8 cellular contexts compared by ENCODE assay signal in the genomic region with DNA sequence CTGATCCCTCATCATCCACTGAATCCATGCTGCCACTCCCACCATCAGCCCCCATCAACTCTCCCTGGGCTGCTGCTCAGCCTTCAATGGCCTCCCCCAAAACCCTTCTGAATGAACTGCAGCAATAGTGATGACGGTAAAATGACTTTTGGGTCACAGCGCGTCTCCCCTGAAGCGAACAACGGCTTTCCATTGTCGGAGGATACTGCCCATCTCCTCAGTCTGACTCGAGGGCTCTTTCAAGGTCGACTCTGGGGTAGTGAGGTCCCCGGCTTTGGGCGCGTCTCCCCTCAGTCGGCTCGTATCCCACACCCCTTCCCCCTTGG. TPM values are rescaled to one million over a fixed set of nuclear protein-coding genes. Genes with fewer than 3 reads are reported as not detected.
DNase-seq lines count a peak whose midpoint lies in the region; ATAC-seq and TF ChIP-seq lines count a peak whose summit lies in the region.

No MANE protein-coding gene starts in this region.

- no peak for ATAC-seq in HG02763 (IDR thresholded peaks at IDR 0.05; ENCODE audit: unreplicated experiment)

- no peaks in the 10 kb centered on the region for H3K9me3 ChIP-seq in CD4-positive, alpha-beta memory T cell (ENCODE audit: control insufficient read depth in 1 of 2, low read length in 2 of 2)
- H3K9me3 ChIP-seq in NT2/D1 (ENCODE audit: insufficient read depth, low read length): no peaks in the 10 kb centered on the region
- no peaks in the 10 kb centered on the region for H3K9me3 ChIP-seq in endocrine pancreas (ENCODE audit: control insufficient read depth, low read length)
- no peaks in the 10 kb centered on the region for H3K9me3 ChIP-seq in neutrophil

- CTCF ChIA-PET in CD4-positive, alpha-beta memory T cell (lab: Charles Lee; ENCODE audit: partially characterized antibody): interaction anchor here (0.6 to 19.1 kb wide), 27 partner anchors 8 to 428 kb away, joined by 3 to 428 read pairs (median 5); a partner anchor contains a TSS

- peak overlapping the region; percentile 92 to 100 (median 98) for H3K4me3 Mint-ChIP-seq in CD4-positive, alpha-beta memory T cell

- no peaks in the 10 kb centered on the region for H3K27me3 Mint-ChIP-seq in CD4-positive, alpha-beta memory T cell

- no peaks in the 10 kb centered on the region for H3K36me3 ChIP-seq in CD4-positive, alpha-beta memory T cell (ENCODE audit: insufficient read depth, low read length)
- no peaks in the 10 kb centered on the region for H3K36me3 ChIP-seq in NT2/D1 (ENCODE audit: insufficient read depth, insufficient read length, low read length)
- H3K36me3 ChIP-seq in endocrine pancreas (ENCODE audit: control insufficient read depth, insufficient read depth, low read length): no peaks in the 10 kb centered on the region
- H3K36me3 ChIP-seq in neutrophil: no peaks in the 10 kb centered on the region

- no peaks in the 10 kb centered on the region for H3K27me3 ChIP-seq in CD4-positive, alpha-beta memory T cell (ENCODE audit: insufficient read depth, low read length)
- H3K27me3 ChIP-seq in NT2/D1 (ENCODE audit: insufficient read depth, insufficient read length) (peaks cover 5% of the 10 kb centered on the region), endocrine pancreas (ENCODE audit: control insufficient read depth, insufficient read depth, low read length) (no peaks in the 10 kb centered on the region), neutrophil (no peaks in the 10 kb centered on the region)

- no peaks in the 10 kb centered on the region for H3K9me3 Mint-ChIP-seq in CD4-positive, alpha-beta memory T cell

- H3K27ac ChIP-seq in CD4-positive, alpha-beta memory T cell (ENCODE audit: low read depth, low read length): peak overlapping the region; percentile 66
- H3K27ac ChIP-seq in neutrophil: peak overlapping the region; percentile 79

- H3K4me1 Mint-ChIP-seq in CD4-positive, alpha-beta memory T cell: peaks cover 35 to 66% (median 54%) of the 10 kb centered on the region in 4 donors

- no peak for TF ChIP-seq CTCF in neutrophil (IDR thresholded peaks at IDR 0.05)

- H3K4me1 ChIP-seq in CD4-positive, alpha-beta memory T cell (ENCODE audit: insufficient read depth, low read length): peaks cover 52% of the 10 kb centered on the region
- H3K4me1 ChIP-seq in NT2/D1 (ENCODE audit: insufficient read depth, insufficient read length) (no peaks in the 10 kb centered on the region), endocrine pancreas (ENCODE audit: control insufficient read depth, insufficient read depth, low read length) (no peaks in the 10 kb centered on the region), neutrophil (ENCODE audit: control insufficient read depth in 1 of 2, insufficient read depth in 1 of 2, low read depth in 1 of 2, low read length in 1 of 2) (peaks cover 12 to 13% of the 10 kb centered on the region in 2 experiments)

- POLR2A ChIA-PET in CD4-positive, alpha-beta memory T cell (lab: Charles Lee; ENCODE audit: partially characterized antibody): interaction anchor here (0.8 to 2.9 kb wide), 31 partner anchors 9 to 428 kb away, joined by 3 to 23 read pairs (median 5); a partner anchor contains a TSS

- H3K36me3 Mint-ChIP-seq in CD4-positive, alpha-beta memory T cell: peaks cover 0 to 8% of the 10 kb centered on the region in 2 donors

- H3K27ac Mint-ChIP-seq in CD4-positive, alpha-beta memory T cell: peak overlapping the region; percentile 89 to 99 (median 97)

- peak overlapping the region; percentile 68 to 73 for H3K4me3 ChIP-seq in CD4-positive, alpha-beta memory T cell (ENCODE audit: low read length in 2 of 2)
- peak overlapping the region; percentile 92 for H3K4me3 ChIP-seq in NT2/D1 (ENCODE audit: insufficient read length, low read depth)
- peak overlapping the region; percentile 35 for H3K4me3 ChIP-seq in endocrine pancreas (ENCODE audit: control insufficient read depth, insufficient read depth, low read length)
- peak overlapping the region; percentile 78 to 79 for H3K4me3 ChIP-seq in neutrophil (ENCODE audit: low read depth in 1 of 2, low read length in 1 of 2)

- no peak for DNase-seq in CD4-positive, alpha-beta memory T cell
- DNase-seq in NT2/D1 (ENCODE audit: low read depth, low spot score) (no peak), NCI-H774 (lab: John Stamatoyannopoulos, UW) (no peak), SW 1271 (lab: John Stamatoyannopoulos, UW) (no peak)
- DNase-seq in stimulated activated CD4-positive, alpha-beta T cell treated with anti-CD3 and anti-CD28 coated beads, Interleukin-2, amount 100 ng/mL, for 24 hours: no peak

- H3K9ac ChIP-seq in NT2/D1 (ENCODE audit: insufficient read length, low read depth) (peak overlapping the region; percentile 88), endocrine pancreas (ENCODE audit: control insufficient read depth, insufficient read depth, low read length) (peak overlapping the region; percentile 63)

- intact Hi-C loops in CD4-positive, alpha-beta memory T cell (cut with micrococcal nuclease): loop anchor here (1.0 to 5.0 kb wide), 9 partner anchors 50 to 1136 kb away; a partner anchor contains a TSS

RNA-seq across cellular contexts. Expression of a gene that starts 57.2 kb away (rescaled TPM):
- 10 to 100 TPM; 86.6 to 87.8 TPM for total RNA-seq in CD4-positive, alpha-beta memory T cell
- 100 to 1,000 TPM in 1 of 2 donors, 10 to 100 TPM in 1; 44.1 to 103 TPM for polyA plus RNA-seq in CD4-positive, alpha-beta memory T cell

Comparison
In these comparisons a context has a peak if more than half of its experiments do, and no peak if none do; other contexts are left out.
1. H3K4me3 ChIP-seq: peak in every context shown above with its lines; median percentile 92 in NT2/D1; 78 in neutrophil; 70 in CD4-positive, alpha-beta memory T cell; 35 in endocrine pancreas.